In the genomic region with DNA sequence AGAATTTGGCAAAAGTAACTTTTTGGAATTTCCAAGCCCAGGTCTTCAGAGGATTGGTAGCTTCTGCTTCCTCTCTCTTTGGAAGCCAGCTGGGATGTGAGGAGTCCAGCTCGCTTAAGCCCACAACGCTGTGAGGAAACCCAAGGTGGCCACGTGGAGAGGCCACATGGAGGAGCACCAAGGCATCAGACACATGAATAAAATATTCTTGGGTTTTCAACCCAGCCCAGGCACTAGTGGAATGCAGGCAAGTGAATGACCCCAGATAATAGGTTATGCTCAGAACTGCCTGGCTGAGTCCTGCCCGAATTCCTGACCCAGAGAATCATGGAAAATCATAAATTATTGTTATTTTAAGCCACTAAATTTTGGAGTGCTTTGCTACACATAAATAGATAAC, we compare ENCODE assay signal across 21 cellular contexts.
A peak's percentile ranks its signal among the peaks of the same experiment; 100 is the strongest.
DNase-seq lines count a peak whose midpoint lies in the region; ATAC-seq and TF ChIP-seq lines count a peak whose summit lies in the region.
"Had no signal": no experiment of that assay in that cellular context is flagged by ENCODE, and none has a peak within 500 bp of the region (broad histone marks: within the 10 kb centered on the region; RNA-seq: fewer than 3 reads in every experiment).

No MANE protein-coding gene starts in this region.

- no peak overlapping the region for H3K4ac ChIP-seq in trophoblast cell (ENCODE audit: low read depth, low read length)

- H2BK12ac ChIP-seq in trophoblast cell (ENCODE audit: low read length): peak overlapping the region; percentile 76

- H2BK5ac ChIP-seq in trophoblast cell (ENCODE audit: low read depth, low read length, poor library complexity): peak overlapping the region; percentile 59

- peak overlapping the region; percentile 61 for H2BK120ac ChIP-seq in trophoblast cell (ENCODE audit: insufficient read depth, low read length, poor library complexity)

- no peak for ATAC-seq in aorta (ENCODE audit: low FRiP score)
- ATAC-seq: A549; CD8-positive, alpha-beta T cell had no signal

- H3K18ac ChIP-seq in trophoblast cell (ENCODE audit: low read length): no peak overlapping the region

- DNase-seq in AG10803 (ENCODE audit: low read depth): peak; percentile 9
- DNase-seq in EH (ENCODE audit: low read depth): peak; percentile 6
- DNase-seq in islet precursor cell: peak; percentile 27
- no peak for DNase-seq in trophoblast cell
- no peak for DNase-seq in effector CD4-positive, alpha-beta T cell
- DNase-seq in inferior parietal cortex (ENCODE audit: extremely low spot score): no peak
- no peak for DNase-seq in NCI-H2107 (lab: John Stamatoyannopoulos, UW)
- no peak for DNase-seq in aorta
- DNase-seq: 8988T; ACHN; CD4-positive, CD25-positive, alpha-beta regulatory T cell; CD8-positive, alpha-beta T cell; DMS 273 treated with DMSO at 0.1 percent for 48 hours; DMS79; GF-D8; GOT3; HFFc6 had no signal

- H3K79me1 ChIP-seq in trophoblast cell (ENCODE audit: low read length): peaks cover 62% of the 10 kb centered on the region

- no peak overlapping the region for H4K12ac ChIP-seq in trophoblast cell (ENCODE audit: low read depth, low read length)

- intact Hi-C loops in aorta (cut with DNase I): no loop called here

- no peaks in the 10 kb centered on the region for H3K27me3 ChIP-seq in trophoblast cell (ENCODE audit: insufficient read depth, low read length)
- H3K27me3 ChIP-seq in aorta (ENCODE audit: control insufficient read depth in 1 of 2, insufficient read depth in 2 of 2, low read length in 1 of 2): peaks cover 0 to 2% of the 10 kb centered on the region in 2 donors
- H3K27me3 ChIP-seq: BLaER1 had no signal

- no peak overlapping the region for H2AFZ ChIP-seq in trophoblast cell (ENCODE audit: insufficient read depth, low read length, poor library complexity)

- H3K4me2 ChIP-seq in trophoblast cell (ENCODE audit: low read length): no peak overlapping the region
- H3K4me2 ChIP-seq: A549, BLaER1 had no signal

- H3K36me3 ChIP-seq in trophoblast cell (ENCODE audit: control insufficient read depth in 1 of 2, insufficient read depth in 2 of 2, low read length in 2 of 2): no peaks in the 10 kb centered on the region
- no peaks in the 10 kb centered on the region for H3K36me3 ChIP-seq in aorta (ENCODE audit: control insufficient read depth in 1 of 2, insufficient read depth in 2 of 2, low read length in 1 of 2)
- H3K36me3 ChIP-seq: BLaER1, HAP-1 had no signal

- no peak overlapping the region for H3K27ac ChIP-seq in trophoblast cell (ENCODE audit: low read depth, low read length)
- H3K27ac ChIP-seq in aorta (ENCODE audit: low read depth in 1 of 2, low read length in 2 of 2): no peak overlapping the region
- H3K27ac ChIP-seq: A549, BLaER1, C4-2B had no signal

- peaks cover 7% of the 10 kb centered on the region for H3K79me2 ChIP-seq in trophoblast cell (ENCODE audit: control insufficient read depth, insufficient read depth, low read length, poor library complexity)

- TF ChIP-seq CTCF in AG10803 (conservative IDR thresholded peaks at IDR 0.05; ENCODE audit: low read length): no peak

- WGBS in trophoblast cell (ENCODE audit: extremely low coverage, insufficient coverage, insufficient read length): no CpG with 5 or more reads among the region's 4 CpGs
- WGBS in aorta, 2 donors: 37 to 47% methylated on average over 4 of the region's 4 CpGs

- H3K9me3 ChIP-seq in trophoblast cell (ENCODE audit: insufficient read depth, low read depth, low read length): peaks cover 2% of the 10 kb centered on the region
- H3K9me3 ChIP-seq in aorta (ENCODE audit: control insufficient read depth, low read length): no peaks in the 10 kb centered on the region
- H3K9me3 ChIP-seq: A549, BLaER1, HAP-1 had no signal

- peak overlapping the region; percentile 47 for H3K14ac ChIP-seq in trophoblast cell (ENCODE audit: low read length)

- peak overlapping the region; percentile 84 for H2AK5ac ChIP-seq in trophoblast cell (ENCODE audit: low read length)

- no peak overlapping the region for H3K23ac ChIP-seq in trophoblast cell (ENCODE audit: low read length)

- no peak overlapping the region for H3K9ac ChIP-seq in trophoblast cell (ENCODE audit: low read length)
- H3K9ac ChIP-seq: BLaER1 had no signal

- H4K8ac ChIP-seq in trophoblast cell (ENCODE audit: low read depth, low read length): no peak overlapping the region

- peak overlapping the region; percentile 87 for H4K91ac ChIP-seq in trophoblast cell (ENCODE audit: low read depth, low read length)

- no peak overlapping the region for H3K4me3 ChIP-seq in AG10803 (ENCODE audit: low read length)
- H3K4me3 ChIP-seq in trophoblast cell (ENCODE audit: low read depth, low read length): no peak overlapping the region
- H3K4me3 ChIP-seq in aorta (ENCODE audit: low read length in 2 of 2): no peak overlapping the region
- H3K4me3 ChIP-seq: A549, BLaER1, HAP-1 had no signal

- H3K4me1 ChIP-seq in trophoblast cell (ENCODE audit: control insufficient read depth in 1 of 2, insufficient read depth in 2 of 2, low read length in 2 of 2): peaks cover 21 to 31% of the 10 kb centered on the region in 2 experiments
- no peaks in the 10 kb centered on the region for H3K4me1 ChIP-seq in aorta (ENCODE audit: control insufficient read depth in 1 of 2, insufficient read depth in 2 of 2, low read length in 2 of 2)
- H3K4me1 ChIP-seq: A549, HAP-1 had no signal

Comparison
In these comparisons a context has a peak if more than half of its experiments do, and no peak if none do; other contexts are left out.
1. DNase-seq: peak in AG10803 (single experiment), EH (single experiment) and islet precursor cell (single experiment); none in trophoblast cell (0 of 2), effector CD4-positive, alpha-beta T cell (single experiment), inferior parietal cortex (single experiment), NCI-H2107 (single experiment) and aorta (0 of 2).